Comparison of ENCODE assay signal across 10 cellular contexts in genomic region chr20:41173791-41174341, GRCh38. TPM values are rescaled to one million over a fixed set of nuclear protein-coding genes. Genes with fewer than 3 reads are reported as not detected.
DNase-seq lines count a peak whose midpoint lies in the region; ATAC-seq lines count a peak whose summit lies in the region.
"Had no signal": no experiment of that assay in that cellular context is flagged by ENCODE, and none has a peak within 500 bp of the region (broad histone marks: within the 10 kb centered on the region; RNA-seq: fewer than 3 reads in every experiment).

No MANE protein-coding gene starts in this region.

- POLR2A ChIA-PET in activated CD4-positive, alpha-beta T cell treated with anti-CD3 and anti-CD28 coated beads for 36 hours (lab: Charles Lee): no interaction called here

- no peak overlapping the region for H3K4me3 Mint-ChIP-seq in activated CD4-positive, alpha-beta T cell treated with anti-CD3 and anti-CD28 coated beads for 36 hours
- H3K4me3 Mint-ChIP-seq in activated naive CD4-positive, alpha-beta T cell treated with anti-CD3 and anti-CD28 coated beads, Interleukin-2, amount 10 ng/mL, durations not matched to agents 7 days and 5 days: no peak overlapping the region
- H3K4me3 Mint-ChIP-seq in stimulated activated naive B cell treated with anti-CD40 and anti-IgM and Interleukin-4, amounts not matched to agents 10 μg/mL and 1 μg/mL and 100 μg/mL, for 72 hours: no peak overlapping the region
- H3K4me3 Mint-ChIP-seq: activated B cell treated with CpG ODN at 0.5 μM for 24 hours, IgD-negative memory B cell had no signal

- peaks cover 60% of the 10 kb centered on the region for H3K36me3 Mint-ChIP-seq in activated CD4-positive, alpha-beta T cell treated with anti-CD3 and anti-CD28 coated beads for 36 hours (ENCODE audit: low read depth)
- H3K36me3 Mint-ChIP-seq in activated naive CD4-positive, alpha-beta T cell treated with anti-CD3 and anti-CD28 coated beads, Interleukin-2, amount 10 ng/mL, durations not matched to agents 7 days and 5 days: peaks cover 84% of the 10 kb centered on the region
- peaks cover 58 to 77% of the 10 kb centered on the region in 2 donors for H3K36me3 Mint-ChIP-seq in stimulated activated naive B cell treated with anti-CD40 and anti-IgM and Interleukin-4, amounts not matched to agents 10 μg/mL and 1 μg/mL and 100 μg/mL, for 72 hours
- H3K36me3 Mint-ChIP-seq: IgD-negative memory B cell had no signal

- no peaks in the 10 kb centered on the region for H3K9me3 Mint-ChIP-seq in activated CD4-positive, alpha-beta T cell treated with anti-CD3 and anti-CD28 coated beads for 36 hours (ENCODE audit: low read depth)
- no peaks in the 10 kb centered on the region for H3K9me3 Mint-ChIP-seq in activated naive CD4-positive, alpha-beta T cell treated with anti-CD3 and anti-CD28 coated beads, Interleukin-2, amount 10 ng/mL, durations not matched to agents 7 days and 5 days
- H3K9me3 Mint-ChIP-seq in stimulated activated naive B cell treated with anti-CD40 and anti-IgM and Interleukin-4, amounts not matched to agents 10 μg/mL and 1 μg/mL and 100 μg/mL, for 72 hours: no peaks in the 10 kb centered on the region
- H3K9me3 Mint-ChIP-seq: activated B cell treated with CpG ODN at 0.5 μM for 24 hours, IgD-negative memory B cell had no signal

- intact Hi-C loops in activated CD4-positive, alpha-beta T cell treated with anti-CD3 and anti-CD28 coated beads for 36 hours (cut with DNase I, micrococcal nuclease): loop anchor here (1.0 to 5.0 kb wide), 3 partner anchors 37 to 166 kb away; partner anchors contain the start of genes LPIN3 (in 2 of the 2) and PLCG1 (in 1 of the 2)

- peaks cover 6% of the 10 kb centered on the region for H3K4me1 Mint-ChIP-seq in activated CD4-positive, alpha-beta T cell treated with anti-CD3 and anti-CD28 coated beads for 36 hours
- H3K4me1 Mint-ChIP-seq in activated naive CD4-positive, alpha-beta T cell treated with anti-CD3 and anti-CD28 coated beads, Interleukin-2, amount 10 ng/mL, durations not matched to agents 7 days and 5 days: peaks cover 22% of the 10 kb centered on the region
- peaks cover 0 to 4% of the 10 kb centered on the region in 2 donors for H3K4me1 Mint-ChIP-seq in stimulated activated naive B cell treated with anti-CD40 and anti-IgM and Interleukin-4, amounts not matched to agents 10 μg/mL and 1 μg/mL and 100 μg/mL, for 72 hours
- H3K4me1 Mint-ChIP-seq: activated B cell treated with CpG ODN at 0.5 μM for 24 hours, IgD-negative memory B cell had no signal

- no peak for ATAC-seq in activated CD4-positive, alpha-beta T cell treated with anti-CD3 and anti-CD28 coated beads for 36 hours
- ATAC-seq in left lobe of liver (no peak), HG02885 (IDR thresholded peaks at IDR 0.05; ENCODE audit: poor library complexity, unreplicated experiment) (no peak)
- no peak for ATAC-seq in stimulated activated naive B cell treated with anti-CD40 and anti-IgM and Interleukin-4, amounts not matched to agents 10 μg/mL and 1 μg/mL and 100 μg/mL, for 72 hours (replicated peaks)

- peak overlapping the region; percentile 65 for H3K27ac Mint-ChIP-seq in activated CD4-positive, alpha-beta T cell treated with anti-CD3 and anti-CD28 coated beads for 36 hours
- H3K27ac Mint-ChIP-seq in activated naive CD4-positive, alpha-beta T cell treated with anti-CD3 and anti-CD28 coated beads, Interleukin-2, amount 10 ng/mL, durations not matched to agents 7 days and 5 days: peak overlapping the region; percentile 45
- H3K27ac Mint-ChIP-seq in stimulated activated naive B cell treated with anti-CD40 and anti-IgM and Interleukin-4, amounts not matched to agents 10 μg/mL and 1 μg/mL and 100 μg/mL, for 72 hours: peak overlapping the region; percentile 27
- H3K27ac Mint-ChIP-seq: activated B cell treated with CpG ODN at 0.5 μM for 24 hours had no signal

- peak; percentile 2 for DNase-seq in activated CD4-positive, alpha-beta T cell treated with anti-CD3 and anti-CD28 coated beads for 36 hours
- DNase-seq in activated CD4-positive, alpha-beta T cell treated with anti-CD3 and anti-CD28 coated beads, Interleukin-2, amount 50 U/mL, for 4 hours: no peak
- DNase-seq in activated naive CD4-positive, alpha-beta T cell treated with anti-CD3 and anti-CD28 coated beads, Interleukin-2, amount 10 ng/mL, durations not matched to agents 7 days and 5 days: peak; percentile 11
- DNase-seq in left lobe of liver (ENCODE audit: low spot score) (peak; percentile 40), SHP77 treated with DMSO at 0.1 percent for 48 hours (lab: John Stamatoyannopoulos, UW) (no peak), hypothalamus (lab: John Stamatoyannopoulos, UW) (no peak)
- no peak for DNase-seq in stimulated activated naive B cell treated with anti-CD40 and anti-IgM and Interleukin-4, amounts not matched to agents 10 μg/mL and 1 μg/mL and 100 μg/mL, for 72 hours

- H3K27me3 Mint-ChIP-seq in activated CD4-positive, alpha-beta T cell treated with anti-CD3 and anti-CD28 coated beads for 36 hours: no peaks in the 10 kb centered on the region
- no peaks in the 10 kb centered on the region for H3K27me3 Mint-ChIP-seq in activated naive CD4-positive, alpha-beta T cell treated with anti-CD3 and anti-CD28 coated beads, Interleukin-2, amount 10 ng/mL, durations not matched to agents 7 days and 5 days
- peaks cover 0 to 10% of the 10 kb centered on the region in 2 donors for H3K27me3 Mint-ChIP-seq in stimulated activated naive B cell treated with anti-CD40 and anti-IgM and Interleukin-4, amounts not matched to agents 10 μg/mL and 1 μg/mL and 100 μg/mL, for 72 hours
- H3K27me3 Mint-ChIP-seq: activated B cell treated with CpG ODN at 0.5 μM for 24 hours, IgD-negative memory B cell had no signal

- CTCF ChIA-PET in activated CD4-positive, alpha-beta T cell treated with anti-CD3 and anti-CD28 coated beads for 36 hours (lab: Charles Lee): interaction anchor here (0.6 to 3.8 kb wide), 10 partner anchors 8 to 260 kb away, joined by 3 to 25 read pairs (median 4); no protein-coding TSS in a partner anchor
- CTCF ChIA-PET in activated naive CD4-positive, alpha-beta T cell treated with anti-CD3 and anti-CD28 coated beads, Interleukin-2, amount 10 ng/mL, durations not matched to agents 7 days and 5 days (lab: Charles Lee): interaction anchor here (0.8 to 3.4 kb wide), 15 partner anchors 9 to 170 kb away, joined by 3 to 41 read pairs (median 7); partner anchors contain the start of gene LPIN3

RNA-seq across cellular contexts. Expression of gene PLCG1, which starts 36.5 kb away (rescaled TPM):
- total RNA-seq in activated CD4-positive, alpha-beta T cell treated with anti-CD3 and anti-CD28 coated beads for 36 hours: 100 to 1,000 TPM; 185 to 230 TPM
- 17.5 TPM for total RNA-seq in left lobe of liver

Comparison
In these comparisons a context has a peak if more than half of its experiments do, and no peak if none do; other contexts are left out.
1. DNase-seq: peak in activated CD4-positive, alpha-beta T cell treated with anti-CD3 and anti-CD28 coated beads for 36 hours (single experiment), activated naive CD4-positive, alpha-beta T cell treated with anti-CD3 and anti-CD28 coated beads, Interleukin-2, amount 10 ng/mL, durations not matched to agents 7 days and 5 days (single experiment) and left lobe of liver (single experiment); none in activated CD4-positive, alpha-beta T cell treated with anti-CD3 and anti-CD28 coated beads, Interleukin-2, amount 50 U/mL, for 4 hours (0 of 2), stimulated activated naive B cell treated with anti-CD40 and anti-IgM and Interleukin-4, amounts not matched to agents 10 μg/mL and 1 μg/mL and 100 μg/mL, for 72 hours (single experiment), SHP77 treated with DMSO at 0.1 percent for 48 hours (single experiment) and hypothalamus (0 of 51).
2. RNA of gene PLCG1, which starts 36.5 kb away (total RNA-seq): 185 to 230 TPM in activated CD4-positive, alpha-beta T cell treated with anti-CD3 and anti-CD28 coated beads for 36 hours; 17.5 TPM in left lobe of liver (single experiment); every median in the first group is over 10 times any median in the second.
3. Peak in every context shown above with its lines, with median percentiles within 50 percentile points of each other: H3K27ac Mint-ChIP-seq.